ENCODE assay signal across 31 cellular contexts in genomic region chr10:83276971-83277370, GRCh38.
"Had no signal": no experiment of that assay in that cellular context is flagged by ENCODE, and none has a peak within 500 bp of the region (broad histone marks: within the 10 kb centered on the region; RNA-seq: fewer than 3 reads in every experiment).

No MANE protein-coding gene starts in this region.

- DNase-seq: activated CD4-positive, alpha-beta memory T cell treated with anti-CD3 and anti-CD28 coated beads for 36 hours; activated CD4-positive, alpha-beta T cell treated with anti-CD3 and anti-CD28 coated beads for 36 hours; activated CD4-positive, alpha-beta T cell treated with anti-CD3 and anti-CD28 coated beads, Interleukin-2, amount 10 ng/mL, durations not matched to agents 24 days and 14 days; activated CD4-positive, CD25-positive, alpha-beta regulatory T cell; activated CD4-positive, CD25-positive, alpha-beta regulatory T cell treated with anti-CD3 and anti-CD28 coated beads, Interleukin-2, amount 50 U/mL, for 72 hours; activated CD8-positive, alpha-beta memory T cell treated with anti-CD3 and anti-CD28 coated beads, Interleukin-2, amount 10 ng/mL, durations not matched to agents 7 days and 5 days; activated CD8-positive, alpha-beta memory T cell treated with anti-CD3 and anti-CD28 coated beads, Interleukin-2, amount 50 U/mL, for 4 hours; activated CD8-positive, alpha-beta T cell treated with anti-CD3 and anti-CD28 coated beads, Interleukin-2, amount 10 ng/mL, durations not matched to agents 7 days and 5 days; activated effector memory CD4-positive, alpha-beta T cell treated with anti-CD3 and anti-CD28 coated beads, Interleukin-2, amount 50 U/mL, for 16 hours; activated naive CD4-positive, alpha-beta T cell treated with anti-CD3 and anti-CD28 coated beads for 36 hours; activated naive CD8-positive, alpha-beta T cell treated with anti-CD3 and anti-CD28 coated beads for 36 hours; activated naive CD8-positive, alpha-beta T cell treated with anti-CD3 and anti-CD28 coated beads, Interleukin-2, amount 50 U/mL, for 24 hours; activated T-cell treated with anti-CD3 and anti-CD28 coated beads, Interleukin-2, amount 50 U/mL, for 1 hour; activated T-cell treated with anti-CD3 and anti-CD28 coated beads, Interleukin-2, amount 50 U/mL, for 48 hours; adrenal gland; amygdala; aorta; body of pancreas; caudate nucleus; cortex of kidney; dermis blood vessel endothelial cell; effector CD4-positive, alpha-beta T cell; effector memory CD8-positive, alpha-beta T cell; foreskin fibroblast; head of caudate nucleus; T-helper 1 cell; T-helper 17 cell had no signal

- ATAC-seq: activated CD4-positive, alpha-beta T cell treated with anti-CD3 and anti-CD28 coated beads for 36 hours; activated CD8-positive, alpha-beta memory T cell treated with anti-CD3 and anti-CD28 coated beads, Interleukin-2, amount 10 ng/mL, durations not matched to agents 7 days and 5 days; activated CD8-positive, alpha-beta T cell treated with anti-CD3 and anti-CD28 coated beads, Interleukin-2, amount 10 ng/mL, durations not matched to agents 7 days and 5 days; activated naive CD8-positive, alpha-beta T cell treated with anti-CD3 and anti-CD28 coated beads, Interleukin-2, amount 50 U/mL, for 24 hours; body of pancreas; effector memory CD8-positive, alpha-beta T cell; T-helper 17 cell had no signal

- H3K4me1 ChIP-seq: adrenal gland, body of pancreas had no signal

- H3K27ac Mint-ChIP-seq: activated CD4-positive, alpha-beta memory T cell treated with anti-CD3 and anti-CD28 coated beads for 36 hours; activated CD4-positive, alpha-beta T cell treated with anti-CD3 and anti-CD28 coated beads for 36 hours; activated CD4-positive, alpha-beta T cell treated with anti-CD3 and anti-CD28 coated beads, Interleukin-2, amount 10 ng/mL, durations not matched to agents 24 days and 14 days; activated CD8-positive, alpha-beta memory T cell treated with anti-CD3 and anti-CD28 coated beads, Interleukin-2, amount 10 ng/mL, durations not matched to agents 7 days and 5 days; activated CD8-positive, alpha-beta T cell treated with anti-CD3 and anti-CD28 coated beads, Interleukin-2, amount 10 ng/mL, durations not matched to agents 7 days and 5 days; activated naive CD4-positive, alpha-beta T cell treated with anti-CD3 and anti-CD28 coated beads for 36 hours; activated naive CD4-positive, alpha-beta T cell treated with anti-CD3 and anti-CD28 coated beads, Interleukin-2, amount 50 U/mL, for 24 hours; activated naive CD8-positive, alpha-beta T cell treated with anti-CD3 and anti-CD28 coated beads for 36 hours; activated naive CD8-positive, alpha-beta T cell treated with anti-CD3 and anti-CD28 coated beads, Interleukin-2, amount 50 U/mL, for 24 hours; activated T-helper 1 cell treated with anti-CD3 and anti-CD28 coated beads, Interleukin-12 subunit alpha, Interleukin-12 subunit beta, Interleukin-2, Interleukin-4 antibody, amounts not matched to agents 30 ng/mL and 10 ng/mL and 1 ng/mL, durations not matched to agents 14 hours and 24 hours and 36 hours; activated T-helper 2 cell treated with anti-CD3 and anti-CD28 coated beads, Interferon-gamma antibody, Interleukin-2, Interleukin-4, amounts not matched to agents 10 μg/mL and 5 μg/mL and 100 μg/mL, durations not matched to agents 14 hours and 24 hours and 36 hours; effector memory CD8-positive, alpha-beta T cell; T-helper 17 cell had no signal

- H3K4me3 ChIP-seq: adrenal gland, body of pancreas had no signal

- H3K27ac ChIP-seq: adrenal gland, body of pancreas, epithelial cell of prostate had no signal

- H3K4me3 Mint-ChIP-seq: activated CD4-positive, alpha-beta memory T cell treated with anti-CD3 and anti-CD28 coated beads for 36 hours; activated CD4-positive, alpha-beta T cell treated with anti-CD3 and anti-CD28 coated beads for 36 hours; activated CD4-positive, alpha-beta T cell treated with anti-CD3 and anti-CD28 coated beads, Interleukin-2, amount 10 ng/mL, durations not matched to agents 24 days and 14 days; activated CD8-positive, alpha-beta memory T cell treated with anti-CD3 and anti-CD28 coated beads, Interleukin-2, amount 10 ng/mL, durations not matched to agents 7 days and 5 days; activated CD8-positive, alpha-beta T cell treated with anti-CD3 and anti-CD28 coated beads, Interleukin-2, amount 10 ng/mL, durations not matched to agents 7 days and 5 days; activated naive CD4-positive, alpha-beta T cell treated with anti-CD3 and anti-CD28 coated beads for 36 hours; activated naive CD4-positive, alpha-beta T cell treated with anti-CD3 and anti-CD28 coated beads, Interleukin-2, amount 50 U/mL, for 24 hours; activated naive CD8-positive, alpha-beta T cell treated with anti-CD3 and anti-CD28 coated beads for 36 hours; activated naive CD8-positive, alpha-beta T cell treated with anti-CD3 and anti-CD28 coated beads, Interleukin-2, amount 50 U/mL, for 24 hours; activated T-helper 1 cell treated with anti-CD3 and anti-CD28 coated beads, Interleukin-12 subunit alpha, Interleukin-12 subunit beta, Interleukin-2, Interleukin-4 antibody, amounts not matched to agents 30 ng/mL and 10 ng/mL and 1 ng/mL, durations not matched to agents 14 hours and 24 hours and 36 hours; effector memory CD8-positive, alpha-beta T cell; T-helper 17 cell had no signal

- H3K27me3 ChIP-seq: adrenal gland, body of pancreas had no signal

- H3K4me1 Mint-ChIP-seq: activated CD4-positive, alpha-beta T cell treated with anti-CD3 and anti-CD28 coated beads for 36 hours; activated CD4-positive, alpha-beta T cell treated with anti-CD3 and anti-CD28 coated beads, Interleukin-2, amount 10 ng/mL, durations not matched to agents 24 days and 14 days; activated CD8-positive, alpha-beta memory T cell treated with anti-CD3 and anti-CD28 coated beads, Interleukin-2, amount 10 ng/mL, durations not matched to agents 7 days and 5 days; activated naive CD4-positive, alpha-beta T cell treated with anti-CD3 and anti-CD28 coated beads, Interleukin-2, amount 50 U/mL, for 24 hours; activated naive CD8-positive, alpha-beta T cell treated with anti-CD3 and anti-CD28 coated beads for 36 hours; activated naive CD8-positive, alpha-beta T cell treated with anti-CD3 and anti-CD28 coated beads, Interleukin-2, amount 50 U/mL, for 24 hours; T-helper 17 cell had no signal

- H3K9me3 Mint-ChIP-seq: activated CD4-positive, alpha-beta memory T cell treated with anti-CD3 and anti-CD28 coated beads for 36 hours; activated naive CD4-positive, alpha-beta T cell treated with anti-CD3 and anti-CD28 coated beads for 36 hours; activated naive CD8-positive, alpha-beta T cell treated with anti-CD3 and anti-CD28 coated beads for 36 hours; activated naive CD8-positive, alpha-beta T cell treated with anti-CD3 and anti-CD28 coated beads, Interleukin-2, amount 50 U/mL, for 24 hours had no signal

- H3K27me3 Mint-ChIP-seq: activated CD4-positive, alpha-beta memory T cell treated with anti-CD3 and anti-CD28 coated beads for 36 hours; activated CD4-positive, alpha-beta T cell treated with anti-CD3 and anti-CD28 coated beads for 36 hours; activated CD4-positive, alpha-beta T cell treated with anti-CD3 and anti-CD28 coated beads, Interleukin-2, amount 10 ng/mL, durations not matched to agents 24 days and 14 days; activated CD8-positive, alpha-beta memory T cell treated with anti-CD3 and anti-CD28 coated beads, Interleukin-2, amount 10 ng/mL, durations not matched to agents 7 days and 5 days; activated naive CD4-positive, alpha-beta T cell treated with anti-CD3 and anti-CD28 coated beads, Interleukin-2, amount 50 U/mL, for 24 hours; activated naive CD8-positive, alpha-beta T cell treated with anti-CD3 and anti-CD28 coated beads for 36 hours; activated naive CD8-positive, alpha-beta T cell treated with anti-CD3 and anti-CD28 coated beads, Interleukin-2, amount 50 U/mL, for 24 hours; effector memory CD8-positive, alpha-beta T cell; T-helper 17 cell had no signal

- H3K9me3 ChIP-seq: adrenal gland, body of pancreas had no signal

- H3K36me3 Mint-ChIP-seq: activated CD4-positive, alpha-beta memory T cell treated with anti-CD3 and anti-CD28 coated beads for 36 hours; activated CD8-positive, alpha-beta memory T cell treated with anti-CD3 and anti-CD28 coated beads, Interleukin-2, amount 10 ng/mL, durations not matched to agents 7 days and 5 days; activated naive CD4-positive, alpha-beta T cell treated with anti-CD3 and anti-CD28 coated beads, Interleukin-2, amount 50 U/mL, for 24 hours; activated naive CD8-positive, alpha-beta T cell treated with anti-CD3 and anti-CD28 coated beads for 36 hours had no signal

- H3K36me3 ChIP-seq: adrenal gland had no signal
